8 cellular contexts compared by ENCODE assay signal in genomic region chr5:178114325-178115135, GRCh38. TPM values are rescaled to one million over a fixed set of nuclear protein-coding genes. Genes with fewer than 3 reads are reported as not detected.
A peak's percentile ranks its signal among the peaks of the same experiment; 100 is the strongest.
DNase-seq lines count a peak whose midpoint lies in the region; ATAC-seq and TF ChIP-seq lines count a peak whose summit lies in the region.

No MANE protein-coding gene starts in this region.

- H2AFZ ChIP-seq in hepatocyte (peak overlapping the region; percentile 63), smooth muscle cell (ENCODE audit: low read depth) (no peak overlapping the region)

- no peaks in the 10 kb centered on the region for H3K9me2 ChIP-seq in hepatocyte (replicated peaks; ENCODE audit: insufficient read depth)

- no peaks in the 10 kb centered on the region for H3F3A ChIP-seq in smooth muscle cell (ENCODE audit: low read depth)

- H3K27ac ChIP-seq in hepatocyte (no peak overlapping the region), smooth muscle cell (ENCODE audit: low read depth) (no peak overlapping the region), brain microvascular endothelial cell (no peak overlapping the region)

- H3K27me3 ChIP-seq in MG63, result peaks cover 12% of the 10 kb centered on the region
- peaks cover 16% of the 10 kb centered on the region for H3K27me3 ChIP-seq in hepatocyte
- peaks cover 33% of the 10 kb centered on the region for H3K27me3 ChIP-seq in smooth muscle cell (ENCODE audit: low read depth)
- H3K27me3 ChIP-seq in brain microvascular endothelial cell (replicated peaks), result peaks cover 28% of the 10 kb centered on the region

- in situ Hi-C loops in brain microvascular endothelial cell (cut with HindIII; ENCODE audit: low pct_ligation_motif_present, low sequenced_read_pairs), result no loop called here

- H3K4me3 ChIP-seq in MG63 (peak overlapping the region; percentile 48), hepatocyte (peak overlapping the region; percentile 63), smooth muscle cell (peak overlapping the region; percentile 61), brain microvascular endothelial cell (ENCODE audit: low read depth, low read length) (no peak overlapping the region)

- H3K4me2 ChIP-seq in hepatocyte, result peak overlapping the region; percentile 99
- peak overlapping the region; percentile 96 for H3K4me2 ChIP-seq in smooth muscle cell

- DNase-seq in COLO668 (lab: John Stamatoyannopoulos, UW; ENCODE audit: unreplicated experiment) (peak; percentile 2), MG63 (peak; percentile 34), hepatocyte (ENCODE audit: low spot score) (no peak), smooth muscle cell (lab: John Stamatoyannopoulos, UW; ENCODE audit: unreplicated experiment) (no peak), ureter (ENCODE audit: low spot score) (no peak), brain microvascular endothelial cell (no peak)
- DNase-seq in activated effector memory CD4-positive, alpha-beta T cell treated with anti-CD3 and anti-CD28 coated beads, Interleukin-2, amount 50 U/mL, for 16 hours, result peak; percentile 78

- H3K4me1 ChIP-seq in hepatocyte (ENCODE audit: insufficient read depth), result peaks cover 29% of the 10 kb centered on the region
- H3K4me1 ChIP-seq in smooth muscle cell (ENCODE audit: low read depth), result peaks cover 14% of the 10 kb centered on the region

- H3K9ac ChIP-seq in smooth muscle cell (ENCODE audit: low read depth), result no peak overlapping the region

- ATAC-seq in HG02885 (IDR thresholded peaks at IDR 0.05; ENCODE audit: poor library complexity, unreplicated experiment), result no peak

- H3K79me2 ChIP-seq in hepatocyte, result no peaks in the 10 kb centered on the region
- no peaks in the 10 kb centered on the region for H3K79me2 ChIP-seq in smooth muscle cell (ENCODE audit: low read depth)

- peaks cover 6% of the 10 kb centered on the region; the same call in 1 of the 2 replicates for H3K9me3 ChIP-seq in MG63
- H3K9me3 ChIP-seq in hepatocyte (ENCODE audit: low read depth), result no peaks in the 10 kb centered on the region
- H3K9me3 ChIP-seq in smooth muscle cell (replicated peaks; ENCODE audit: low read depth), result no peaks in the 10 kb centered on the region

- 22% methylated on average over 27 of the region's 28 CpGs for WGBS in hepatocyte (ENCODE audit: low lambda C conversion rate, missing lambda C conversion rate)
- 8% methylated on average over 28 of the region's 28 CpGs for WGBS in smooth muscle cell (ENCODE audit: low lambda C conversion rate)

- TF ChIP-seq CTCF in hepatocyte (IDR thresholded peaks at IDR 0.05; ENCODE audit: poor library complexity) (no peak), smooth muscle cell (IDR thresholded peaks at IDR 0.05; ENCODE audit: borderline replicate concordance, insufficient read depth, poor library complexity, severe bottlenecking) (no peak), brain microvascular endothelial cell (IDR thresholded peaks at IDR 0.05; ENCODE audit: low read depth, low read length, missing control alignments) (no peak)

- no peaks in the 10 kb centered on the region for H4K20me1 ChIP-seq in hepatocyte (ENCODE audit: insufficient read depth, poor library complexity, severe bottlenecking)
- H4K20me1 ChIP-seq in smooth muscle cell (ENCODE audit: low read depth), result no peaks in the 10 kb centered on the region

- H3K36me3 ChIP-seq in MG63, result no peaks in the 10 kb centered on the region
- no peaks in the 10 kb centered on the region for H3K36me3 ChIP-seq in hepatocyte (replicated peaks; ENCODE audit: insufficient read depth, low read depth)
- no peaks in the 10 kb centered on the region for H3K36me3 ChIP-seq in smooth muscle cell (ENCODE audit: low read depth)
- no peaks in the 10 kb centered on the region for H3K36me3 ChIP-seq in brain microvascular endothelial cell (replicated peaks)

RNA-seq across cellular contexts. Expression of gene N4BP3, which starts 1.2 kb away (rescaled TPM):
- 1.0 and 2.3 TPM in 2 replicates for total RNA-seq in MG63 (2014; rRNA removed; shearing (Covaris generic); ENCODE audit: low replicate concordance)
- total RNA-seq in hepatocyte, result 1.4 and 2.3 TPM in 2 replicates
- 1.3 and 1.6 TPM in 2 replicates for polyA plus RNA-seq in hepatocyte
- total RNA-seq in smooth muscle cell, result 0.36 and 1.3 TPM in 2 replicates
- polyA plus RNA-seq in smooth muscle cell, result 0.39 and 1.6 TPM in 2 replicates
- 3.3 TPM for total RNA-seq in ureter

RNA-seq across cellular contexts. Expression of gene RMND5B, which starts 16.3 kb away (rescaled TPM):
- 39.8 and 54.2 TPM in 2 replicates for total RNA-seq in MG63 (2014; rRNA removed; shearing (Covaris generic); ENCODE audit: low replicate concordance)
- total RNA-seq in hepatocyte (24.6 and 27.2 TPM in 2 replicates), smooth muscle cell (8.9 and 20.8 TPM in 2 replicates), ureter (43.7 TPM)
- polyA plus RNA-seq in hepatocyte (33.2 and 42.2 TPM in 2 replicates), smooth muscle cell (17.2 and 18.2 TPM in 2 replicates)

RNA-seq across cellular contexts. Expression of gene NHP2, which starts 39.2 kb away (rescaled TPM):
- 441 and 476 TPM in 2 replicates for total RNA-seq in MG63 (2014; rRNA removed; shearing (Covaris generic); ENCODE audit: low replicate concordance)
- total RNA-seq in hepatocyte (178 and 188 TPM in 2 replicates), smooth muscle cell (162 and 324 TPM in 2 replicates), ureter (183 TPM)
- polyA plus RNA-seq in hepatocyte (148 and 149 TPM in 2 replicates), smooth muscle cell (166 and 167 TPM in 2 replicates)

Comparison
In these comparisons a context has a peak if more than half of its experiments do, and no peak if none do; other contexts are left out.
1. DNase-seq: peak in COLO668 (single experiment), MG63 (single experiment) and activated effector memory CD4-positive, alpha-beta T cell treated with anti-CD3 and anti-CD28 coated beads, Interleukin-2, amount 50 U/mL, for 16 hours (single experiment); none in hepatocyte (single experiment), smooth muscle cell (single experiment), ureter (single experiment) and brain microvascular endothelial cell (single experiment).